28 cellular contexts compared by ENCODE assay signal in genomic region chr17:21353326-21354010, GRCh38. TPM values are rescaled to one million over a fixed set of nuclear protein-coding genes. Genes with fewer than 3 reads are reported as not detected.
DNase-seq lines count a peak whose midpoint lies in the region; ATAC-seq, FAIRE-seq and TF ChIP-seq lines count a peak whose summit lies in the region.
"Had no signal": no experiment of that assay in that cellular context is flagged by ENCODE, and none has a peak within 500 bp of the region (broad histone marks: within the 10 kb centered on the region; RNA-seq: fewer than 3 reads in every experiment).

No MANE protein-coding gene starts in this region.

- no peak for TF ChIP-seq POLR2A in H1 (IDR thresholded peaks at IDR 0.05; ENCODE audit: control extremely low read depth in 1 of 2, low read depth in 2 of 2, low read length in 2 of 2)

- H4K8ac ChIP-seq in H1 (ENCODE audit: extremely low read depth, insufficient read depth, low read length), result peak overlapping the region; percentile 48; the same call in 1 of the 2 replicates

- H3K23ac ChIP-seq in H1 (ENCODE audit: insufficient read length), result no peak overlapping the region

- H2AFZ ChIP-seq in H1 (ENCODE audit: low read length), result no peak overlapping the region
- H2AFZ ChIP-seq: PC-9 had no signal

- H3K27ac ChIP-seq in H1 (ENCODE audit: low read depth, low read length), result no peak overlapping the region; the same call in 1 of the 2 replicates
- no peak overlapping the region for H3K27ac ChIP-seq in kidney (ENCODE audit: low read depth in 2 of 2, low read length in 2 of 2)
- no peak overlapping the region for H3K27ac ChIP-seq in upper lobe of right lung
- H3K27ac ChIP-seq: C4-2B, ovary, PC-9 had no signal

- POLR2A ChIA-PET in H1 (lab: Charles Lee; ENCODE audit: partially characterized antibody), result no interaction called here
- POLR2A ChIA-PET in MCF 10A (lab: Yijun Ruan, JAX), result no interaction called here

- H3K4me2 ChIP-seq in H1 (ENCODE audit: insufficient read depth in 1 of 2, low read depth in 2 of 2, low read length in 2 of 2), result no peak overlapping the region
- H3K4me2 ChIP-seq: PC-9 had no signal

- no peak overlapping the region for H3K56ac ChIP-seq in H1 (replicated peaks; ENCODE audit: insufficient read length, low read depth, low read length)

- H4K91ac ChIP-seq in H1 (replicated peaks; ENCODE audit: insufficient read length, low read length), result no peak overlapping the region

- H3K23me2 ChIP-seq in H1 (ENCODE audit: low read depth, low read length), result peaks cover 8% of the 10 kb centered on the region; the same call in 1 of the 2 replicates

- H3K4me3 ChIP-seq in H1 (ENCODE audit: extremely low read depth in 1 of 4, insufficient read depth in 2 of 4, low read depth in 3 of 4, low read length in 4 of 4), result no peak overlapping the region
- no peak overlapping the region for H3K4me3 ChIP-seq in kidney (ENCODE audit: low read length in 2 of 2)
- H3K4me3 ChIP-seq in upper lobe of right lung, result no peak overlapping the region
- H3K4me3 ChIP-seq: ovary, PC-9 had no signal

- DNase-seq in Right ventricle myocardium superior (peak; percentile 39), left cardiac atrium (no peak), H1 (ENCODE audit: low read depth in 1 of 2, low spot score in 2 of 2) (no peak), kidney (peak; percentile 30), upper lobe of right lung (peak; percentile 40), medulla oblongata (ENCODE audit: extremely low spot score) (no peak), MCF 10A (ENCODE audit: unreplicated experiment) (no peak), HCEC 1CT (no peak)
- DNase-seq: activated CD4-positive, alpha-beta T cell treated with anti-CD3 and anti-CD28 coated beads for 36 hours; activated naive CD4-positive, alpha-beta T cell treated with anti-CD3 and anti-CD28 coated beads for 36 hours; activated T-cell treated with anti-CD3 and anti-CD28 coated beads, Interleukin-2, amount 50 U/mL, for 48 hours; Calu3; H9; NCI-H1092; NCI-H2081; NCI-H446 treated with DMSO at 0.1 percent for 48 hours; PC-9; stimulated activated CD4-positive, alpha-beta T cell treated with anti-CD3 and anti-CD28 coated beads, Interleukin-15, amount 100 ng/mL, for 24 hours; T-cell had no signal

- TF ChIP-seq CTCF in H1 (IDR thresholded peaks at IDR 0.05; ENCODE audit: control extremely low read depth in 1 of 3, insufficient read depth in 1 of 3, low read depth in 1 of 3, low read length in 3 of 3) (no peak), kidney (IDR thresholded peaks at IDR 0.05; ENCODE audit: borderline replicate concordance, extremely low read depth, insufficient read depth) (no peak), upper lobe of right lung (IDR thresholded peaks at IDR 0.05) (no peak), MCF 10A (IDR thresholded peaks at IDR 0.05; ENCODE audit: unreplicated experiment) (no peak)

- H3K14ac ChIP-seq in H1 (ENCODE audit: insufficient read length), result no peak overlapping the region

- no peak overlapping the region for H3K18ac ChIP-seq in H1 (ENCODE audit: extremely low read depth, low read length)

- no peaks in the 10 kb centered on the region for H3K36me3 Mint-ChIP-seq in MCF 10A (ENCODE audit: insufficient read depth, unreplicated experiment)
- H3K36me3 Mint-ChIP-seq: mesothelial cell of epicardium; naive thymus-derived CD8-positive, alpha-beta T cell; T-cell had no signal

- ATAC-seq in Right ventricle myocardium superior (ENCODE audit: poor library complexity) (no peak), left cardiac atrium (no peak), upper lobe of right lung (no peak)
- ATAC-seq: activated CD4-positive, alpha-beta T cell treated with anti-CD3 and anti-CD28 coated beads for 36 hours; naive thymus-derived CD8-positive, alpha-beta T cell; right cardiac atrium; T-cell had no signal

- no peaks in the 10 kb centered on the region for H3K27me3 Mint-ChIP-seq in MCF 10A (ENCODE audit: insufficient read depth, unreplicated experiment)
- H3K27me3 Mint-ChIP-seq: activated CD4-positive, alpha-beta T cell treated with anti-CD3 and anti-CD28 coated beads for 36 hours; T-cell had no signal

- no peak overlapping the region for H2BK20ac ChIP-seq in H1 (ENCODE audit: low read length)

- H3K79me2 ChIP-seq in H1 (ENCODE audit: control insufficient read depth in 1 of 2, insufficient read depth in 2 of 2, low read length in 2 of 2), result no peaks in the 10 kb centered on the region

- H4K5ac ChIP-seq in H1 (ENCODE audit: insufficient read length, low read depth, low read length), result no peak overlapping the region

- no peaks in the 10 kb centered on the region; the same call in 1 of the 2 replicates for H3K79me1 ChIP-seq in H1 (ENCODE audit: low read depth, low read length)

- no peaks in the 10 kb centered on the region for H3K36me3 ChIP-seq in H1 (ENCODE audit: control insufficient read depth in 2 of 4, insufficient read depth in 4 of 4, low read length in 3 of 4)
- no peaks in the 10 kb centered on the region for H3K36me3 ChIP-seq in kidney (ENCODE audit: control insufficient read depth in 1 of 2, insufficient read depth in 2 of 2, low read length in 2 of 2)
- H3K36me3 ChIP-seq in upper lobe of right lung, result no peaks in the 10 kb centered on the region
- H3K36me3 ChIP-seq: ovary had no signal

- peak overlapping the region; percentile 75; the same call in 1 of the 2 replicates for H2BK12ac ChIP-seq in H1 (ENCODE audit: low read depth, low read length)

- no peak overlapping the region for H3K27ac Mint-ChIP-seq in MCF 10A (ENCODE audit: low read depth, unreplicated experiment)
- H3K27ac Mint-ChIP-seq: activated CD4-positive, alpha-beta T cell treated with anti-CD3 and anti-CD28 coated beads for 36 hours; activated naive CD4-positive, alpha-beta T cell treated with anti-CD3 and anti-CD28 coated beads for 36 hours; H9; mesothelial cell of epicardium; T-cell had no signal

- WGBS in H1 (ENCODE audit: extremely low coverage in 1 of 2, insufficient coverage in 1 of 2, insufficient read length in 1 of 2, insufficient replicate concordance in 2 of 2, low coverage in 1 of 2, low lambda C conversion rate in 2 of 2, missing lambda C conversion rate in 1 of 2), 2 experiments, result 85% methylated on average over 13 of the region's 13 CpGs; no CpG with 5 or more reads in 1 of the 2 experiments

- no peak for FAIRE-seq in H1 (lab: Jason Lieb, UNC)
- FAIRE-seq in kidney (lab: Jason Lieb, UNC), result no peak
- FAIRE-seq: A204.1, astrocyte, TTC549 had no signal

- no peak overlapping the region for H2BK15ac ChIP-seq in H1 (ENCODE audit: low read length)

- no peak overlapping the region for H2BK5ac ChIP-seq in H1 (ENCODE audit: low read depth, low read length)

- no peak overlapping the region; a peak in 1 of 7 replicates for H3K9ac ChIP-seq in H1 (replicated peaks in 1 of 4; ENCODE audit: extremely low read depth in 1 of 4, low read depth in 3 of 4, low read length in 3 of 4)
- H3K9ac ChIP-seq in kidney (ENCODE audit: low read length in 2 of 2), result no peak overlapping the region

- H3K9me3 Mint-ChIP-seq in MCF 10A (ENCODE audit: unreplicated experiment), result peaks cover 8% of the 10 kb centered on the region
- H3K9me3 Mint-ChIP-seq: activated naive CD4-positive, alpha-beta T cell treated with anti-CD3 and anti-CD28 coated beads for 36 hours; mesothelial cell of epicardium; naive thymus-derived CD8-positive, alpha-beta T cell; T-cell had no signal

- no TSS peak for BruUV-seq in MCF 10A (replicated peaks; lab: Mats Ljungman, UMichigan)

- H3K4ac ChIP-seq in H1 (replicated peaks; ENCODE audit: insufficient read length, low read depth, low read length), result peak overlapping the region; percentile 14

- no peaks in the 10 kb centered on the region for H4K20me1 ChIP-seq in H1 (replicated peaks in 1 of 2; ENCODE audit: control insufficient read depth in 1 of 2, insufficient read depth in 2 of 2, low read length in 2 of 2)

- peaks cover 7% of the 10 kb centered on the region for H3K4me1 Mint-ChIP-seq in MCF 10A (ENCODE audit: insufficient read depth, unreplicated experiment)
- H3K4me1 Mint-ChIP-seq: activated CD4-positive, alpha-beta T cell treated with anti-CD3 and anti-CD28 coated beads for 36 hours; mesothelial cell of epicardium had no signal

- no peaks in the 10 kb centered on the region for H3K9me3 ChIP-seq in H1 (ENCODE audit: insufficient read depth in 2 of 2, low read depth in 1 of 2, low read length in 1 of 2)
- H3K9me3 ChIP-seq in kidney (ENCODE audit: control insufficient read depth in 1 of 2, low read length in 2 of 2), result no peaks in the 10 kb centered on the region
- H3K9me3 ChIP-seq in upper lobe of right lung, result no peaks in the 10 kb centered on the region
- H3K9me3 ChIP-seq: ovary had no signal

- intact Hi-C loops in Right ventricle myocardium superior (cut with DNase I) (no loop called here), left cardiac atrium (cut with DNase I) (no loop called here), kidney (cut with DNase I) (no loop called here), upper lobe of right lung (cut with DNase I) (no loop called here), MCF 10A (cut with micrococcal nuclease) (no loop called here)

- H2AK5ac ChIP-seq in H1 (ENCODE audit: low read depth, low read length), result no peak overlapping the region

- no peak for TF ChIP-seq RAD21 in H1 (IDR thresholded peaks at IDR 0.05 in 1 of 2, conservative IDR thresholded peaks at IDR 0.05 in 1 of 2; ENCODE audit: low read depth in 2 of 2, low read length in 2 of 2)

- TF ChIP-seq EP300 in H1 (IDR thresholded peaks at IDR 0.05; ENCODE audit: borderline replicate concordance in 1 of 2, low read depth in 2 of 2, low read length in 2 of 2), result no peak

- H3K4me3 Mint-ChIP-seq in MCF 10A (ENCODE audit: unreplicated experiment), result no peak overlapping the region
- H3K4me3 Mint-ChIP-seq: activated CD4-positive, alpha-beta T cell treated with anti-CD3 and anti-CD28 coated beads for 36 hours; activated naive CD4-positive, alpha-beta T cell treated with anti-CD3 and anti-CD28 coated beads for 36 hours; H9; mesothelial cell of epicardium; naive thymus-derived CD8-positive, alpha-beta T cell; T-cell had no signal

- peaks cover 0 to 1% (median 0%) of the 10 kb centered on the region in 4 experiments; a peak in 2 of 7 replicates for H3K4me1 ChIP-seq in H1 (replicated peaks in 1 of 4; ENCODE audit: control insufficient read depth in 3 of 4, insufficient read depth in 4 of 4, low read length in 3 of 4)
- H3K4me1 ChIP-seq in kidney (ENCODE audit: control insufficient read depth in 1 of 2, insufficient read depth in 1 of 2, low read depth in 1 of 2, low read length in 2 of 2), result peaks cover 9 to 13% of the 10 kb centered on the region in 2 donors
- H3K4me1 ChIP-seq in upper lobe of right lung, result no peaks in the 10 kb centered on the region

- H3K27me3 ChIP-seq in H1 (replicated peaks in 1 of 4; ENCODE audit: control insufficient read depth in 3 of 4, extremely low read depth in 1 of 4, insufficient read depth in 3 of 4, low read length in 3 of 4), result no peaks in the 10 kb centered on the region; a peak in 1 of 7 replicates
- H3K27me3 ChIP-seq in upper lobe of right lung, result no peaks in the 10 kb centered on the region
- H3K27me3 ChIP-seq: ovary had no signal

- CTCF ChIA-PET in H1 (lab: Charles Lee; ENCODE audit: partially characterized antibody), result interaction anchor here (1.4 kb wide), 1 partner anchor 73 kb away, joined by 5 read pairs; no protein-coding TSS in a partner anchor
- CTCF ChIA-PET in MCF 10A (lab: Yijun Ruan, JAX), result no interaction called here

- H2BK120ac ChIP-seq in H1 (replicated peaks; ENCODE audit: low read depth, low read length), result no peak overlapping the region

RNA-seq across cellular contexts. Expression of gene KCNJ12, which starts 22.7 kb away (rescaled TPM):
- total RNA-seq in Right ventricle myocardium superior (12.2 TPM), left cardiac atrium (10 to 100 TPM; 12.0 to 16.5 TPM), kidney (3.1 TPM), upper lobe of right lung (2.5 TPM), MCF 10A (2022) (0.05 TPM in 1 of 2 replicates, not detected in the other)
- 1.3 and 1.5 TPM in 2 replicates for total RNA-seq in H1 (2021; fragmentation: NEBNext Ultra II Directional; extraction: Animal tissue kit (Norgen Biotek cat#: 25700))
- polyA plus RNA-seq in H1 (2011; rRNA removed) (1.2 and 1.7 TPM in 2 replicates), kidney (ENCODE audit: insufficient read depth, low read depth, low replicate concordance) (3.4 TPM)
- 1.0 TPM for polyA plus RNA-seq in H1 (2011; cell fraction: cytosol; rRNA removed)
- 1.5 TPM for polyA plus RNA-seq in H1 (2011; cell fraction: nucleus; rRNA removed)
- 0.59 to 0.94 TPM (median 0.86 TPM) in 4 replicates for polyA plus RNA-seq in H1 (2012, experiment 1 of 2)
- polyA plus RNA-seq in H1 (2012, experiment 2 of 2), result 0.79 TPM
- 0.49 TPM for polyA plus RNA-seq in H1 (2013, experiment 1 of 2)
- 0.39 TPM for polyA plus RNA-seq in H1 (2013, experiment 2 of 2)
- 1.3 and 1.7 TPM in 2 replicates for polyA minus RNA-seq in H1 (2011; rRNA and poly(A)+ RNA removed)
- polyA minus RNA-seq in H1 (2011; cell fraction: cytosol; rRNA and poly(A)+ RNA removed), result 1.2 TPM
- polyA minus RNA-seq in H1 (2011; cell fraction: nucleus; rRNA and poly(A)+ RNA removed), result 2.4 TPM
- total RNA-seq: activated CD4-positive, alpha-beta T cell treated with anti-CD3 and anti-CD28 coated beads for 36 hours; activated CD8-positive, alpha-beta memory T cell treated with anti-CD3 and anti-CD28 coated beads for 36 hours; activated naive CD4-positive, alpha-beta T cell treated with anti-CD3 and anti-CD28 coated beads for 36 hours; Calu3; naive thymus-derived CD8-positive, alpha-beta T cell had no signal

Comparison
In these comparisons a context has a peak if more than half of its experiments do, and no peak if none do; other contexts are left out.
1. DNase-seq: peak in Right ventricle myocardium superior (single experiment), kidney (single experiment) and upper lobe of right lung (single experiment); none in left cardiac atrium (single experiment), H1 (0 of 2), medulla oblongata (single experiment), MCF 10A (single experiment) and HCEC 1CT (single experiment).